In genomic region chr12:45183263-45183662, GRCh38 we compare ENCODE assay signal across 10 cellular contexts. TPM values are rescaled to one million over a fixed set of nuclear protein-coding genes. Genes with fewer than 3 reads are reported as not detected.
A peak's percentile ranks its signal among the peaks of the same experiment; 100 is the strongest.
DNase-seq lines count a peak whose midpoint lies in the region; ATAC-seq and TF ChIP-seq lines count a peak whose summit lies in the region.
"Had no signal": no experiment of that assay in that cellular context is flagged by ENCODE, and none has a peak within 500 bp of the region (broad histone marks: within the 10 kb centered on the region; RNA-seq: fewer than 3 reads in every experiment).

No MANE protein-coding gene starts in this region.

- no peaks in the 10 kb centered on the region for H3K36me3 ChIP-seq in liver (ENCODE audit: control insufficient read depth in 4 of 4, insufficient read depth in 3 of 4, low read depth in 1 of 4, low read length in 3 of 4)

- H3K4me3 ChIP-seq in AG09309 (ENCODE audit: control insufficient read depth, low read depth, low read length) (no peak overlapping the region), liver (ENCODE audit: low read depth in 1 of 3, low read length in 3 of 3) (no peak overlapping the region)

- 62% methylated on average over 2 of the region's 2 CpGs for WGBS in liver

- no peak overlapping the region for H3K27ac ChIP-seq in liver (ENCODE audit: low read depth in 1 of 2, low read length in 2 of 2)

- peak; percentile 83 to 84 for TF ChIP-seq RAD21 in liver (IDR thresholded peaks at IDR 0.05)

- DNase-seq in AG09309 (ENCODE audit: low read depth) (no peak), HT-29 (ENCODE audit: low spot score) (peak; percentile 22), astrocyte of the hippocampus (ENCODE audit: low read depth, low spot score) (peak; percentile 23), iPS-NIHi11 (ENCODE audit: low spot score) (no peak), T1000 (lab: John Stamatoyannopoulos, UW) (no peak)
- DNase-seq: DMS79; stimulated activated CD4-positive, alpha-beta T cell treated with anti-CD3 and anti-CD28 coated beads, Interleukin-4, amount 100 ng/mL, for 24 hours had no signal

- no peaks in the 10 kb centered on the region for H3K4me1 ChIP-seq in liver (ENCODE audit: control insufficient read depth in 4 of 4, insufficient read depth in 4 of 4, low read length in 3 of 4)

- ATAC-seq in HG02938 (IDR thresholded peaks at IDR 0.05; ENCODE audit: unreplicated experiment) (no peak), GM18870 (IDR thresholded peaks at IDR 0.05; ENCODE audit: unreplicated experiment) (no peak)

- H3K27me3 ChIP-seq in liver (ENCODE audit: control insufficient read depth in 4 of 4, insufficient read depth in 4 of 4, low read length in 3 of 4): no peaks in the 10 kb centered on the region

- TF ChIP-seq CTCF in AG09309 (IDR thresholded peaks at IDR 0.05; ENCODE audit: control insufficient read depth, insufficient read depth, low read depth, low read length, missing control alignments) (peak; percentile 46), liver (IDR thresholded peaks at IDR 0.05; ENCODE audit: low read depth, low read length, missing input control) (peak; percentile 54)

- no peak overlapping the region for H3K9ac ChIP-seq in liver (ENCODE audit: low read depth in 1 of 2, low read length in 2 of 2)

- H3K9me3 ChIP-seq in liver (ENCODE audit: control insufficient read depth in 4 of 4, low read length in 3 of 4): peaks cover 0 to 7% (median 3%) of the 10 kb centered on the region in 4 donors

TF ChIP-seq in liver, 16 proteins besides CTCF, POLR2A, EP300 and RAD21:
- TF ChIP-seq GABPA (IDR thresholded peaks at IDR 0.05 in 1 of 2, conservative IDR thresholded peaks at IDR 0.05 in 1 of 2) (no peak), MAX (IDR thresholded peaks at IDR 0.05) (no peak), HNF4A (conservative IDR thresholded peaks at IDR 0.05) (no peak), NR2F2 (IDR thresholded peaks at IDR 0.05) (no peak), ATF3 (IDR thresholded peaks at IDR 0.05) (no peak), FOXA1 (IDR thresholded peaks at IDR 0.05) (no peak), ZBTB33 (IDR thresholded peaks at IDR 0.05) (no peak), SP1 (IDR thresholded peaks at IDR 0.05) (no peak), TAF1 (conservative IDR thresholded peaks at IDR 0.05) (no peak), REST (IDR thresholded peaks at IDR 0.05) (no peak), EGR1 (IDR thresholded peaks at IDR 0.05; ENCODE audit: low read depth in 2 of 2) (no peak), HNF4G (IDR thresholded peaks at IDR 0.05) (no peak), RXRA (IDR thresholded peaks at IDR 0.05) (no peak), FOXA2 (IDR thresholded peaks at IDR 0.05) (no peak), JUND (IDR thresholded peaks at IDR 0.05) (no peak), YY1 (IDR thresholded peaks at IDR 0.05) (no peak)

RNA-seq across cellular contexts. Expression of gene ANO6, which starts 32.6 kb away (rescaled TPM):
- total RNA-seq in HT-29 (2014; rRNA removed; shearing (Covaris generic)): 28.3 and 30.5 TPM in 2 replicates
- total RNA-seq in liver: 10 to 100 TPM; 36.8 to 52.3 TPM
- 10 to 100 TPM; 18.6 to 21.5 TPM for polyA plus RNA-seq in liver

Comparison
In these comparisons a context has a peak if more than half of its experiments do, and no peak if none do; other contexts are left out.
1. DNase-seq: peak in HT-29 (single experiment) and astrocyte of the hippocampus (single experiment); none in AG09309 (single experiment), iPS-NIHi11 (single experiment) and T1000 (single experiment).